In the genomic region with DNA sequence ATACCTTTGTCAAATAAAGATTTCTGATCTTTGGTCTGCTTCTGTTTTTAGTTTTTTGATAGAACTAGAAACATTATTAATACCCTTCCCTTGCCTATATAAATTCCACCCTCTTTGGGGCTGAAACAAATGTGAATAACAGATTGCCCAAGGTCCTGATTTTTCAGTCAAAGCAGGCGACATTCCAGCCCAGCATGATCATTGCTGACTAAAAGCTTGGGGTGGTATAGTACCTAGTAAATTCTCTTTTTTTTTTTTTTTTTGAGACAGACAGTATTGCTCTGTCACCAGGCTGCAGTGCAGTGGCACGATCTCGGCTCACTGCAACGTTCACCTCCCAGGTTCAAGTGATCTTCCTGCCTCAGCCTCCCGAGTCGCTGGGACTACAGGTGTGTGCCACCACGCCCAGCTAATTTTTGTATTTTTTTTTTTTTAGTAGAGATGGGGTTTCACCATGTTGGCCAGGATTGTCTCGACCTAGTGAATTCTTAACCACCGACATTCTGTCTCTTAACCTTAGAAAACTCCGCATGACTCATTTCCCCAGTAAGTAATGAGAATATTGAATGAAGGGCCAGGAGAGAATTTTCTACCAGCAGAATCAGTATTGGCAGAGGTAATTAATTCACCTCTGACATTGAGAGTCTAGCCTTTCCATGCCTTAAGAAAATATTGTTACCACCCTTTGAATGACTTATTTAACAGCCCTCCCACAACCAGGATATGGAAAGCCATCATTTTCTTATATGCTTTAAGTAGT, we compare ENCODE assay signal across 22 cellular contexts.
"Had no signal": no experiment of that assay in that cellular context is flagged by ENCODE, and none has a peak within 500 bp of the region (broad histone marks: within the 10 kb centered on the region; RNA-seq: fewer than 3 reads in every experiment).

No MANE protein-coding gene starts in this region.

- H3K9ac ChIP-seq: parathyroid adenoma had no signal

- H3K79me2 ChIP-seq: parathyroid adenoma had no signal

- H3K27me3 ChIP-seq: right atrium auricular region had no signal

- FAIRE-seq: bronchial epithelial cell, endometrium, frontal cortex, islet of Langerhans, small intestine, TTC549 had no signal

- H3K27ac ChIP-seq: parathyroid adenoma, right atrium auricular region had no signal

- ATAC-seq: activated CD8-positive, alpha-beta T cell treated with anti-CD3 and anti-CD28 coated beads, Interleukin-2, amount 10 ng/mL, durations not matched to agents 7 days and 5 days; activated T-cell treated with anti-CD3 and anti-CD28 coated beads, Interleukin-2, amount 50 U/mL, for 72 hours; mucosa of descending colon; naive thymus-derived CD4-positive, alpha-beta T cell; stimulated activated naive CD8-positive, alpha-beta T cell treated with anti-CD3 and anti-CD28 coated beads, Interleukin-15, Interleukin-2, amounts not matched to agents 100 U/mL and 50 U/mL, for 24 hours had no signal

- DNase-seq: activated B cell treated with CpG ODN at 0.5 μM for 24 hours; activated CD4-positive, alpha-beta T cell treated with anti-CD3 and anti-CD28 coated beads, Interleukin-2, amount 10 ng/mL, durations not matched to agents 24 days and 14 days; activated CD8-positive, alpha-beta memory T cell treated with anti-CD3 and anti-CD28 coated beads, Interleukin-2, amount 50 U/mL, for 48 hours; activated CD8-positive, alpha-beta T cell treated with anti-CD3 and anti-CD28 coated beads, Interleukin-2, amount 10 ng/mL, durations not matched to agents 7 days and 5 days; activated gamma-delta T cell treated with Interleukin-2 at 50 U/mL for 16 hours; activated T-cell treated with anti-CD3 and anti-CD28 coated beads, Interleukin-2, amount 50 U/mL, for 72 hours; amniotic stem cell; mucosa of descending colon; naive thymus-derived CD4-positive, alpha-beta T cell; small intestine; stimulated activated CD4-positive, alpha-beta T cell treated with anti-CD3 and anti-CD28 coated beads, Interleukin-4, amount 100 ng/mL, for 24 hours; stimulated activated naive CD8-positive, alpha-beta T cell treated with anti-CD3 and anti-CD28 coated beads, Interleukin-15, Interleukin-2, amounts not matched to agents 100 U/mL and 50 U/mL, for 24 hours; T-helper 2 cell; trophoblast cell had no signal

- H3K36me3 ChIP-seq: right atrium auricular region had no signal

- H2AFZ ChIP-seq: parathyroid adenoma had no signal

- H3K9me3 ChIP-seq: mucosa of descending colon, right atrium auricular region had no signal

- H3K4me3 ChIP-seq: lung, mucosa of descending colon, right atrium auricular region had no signal

- H3K4me1 ChIP-seq: parathyroid adenoma had no signal
